16 cellular contexts compared by ENCODE assay signal in genomic region chr15:60381148-60381788, GRCh38. TPM values are rescaled to one million over a fixed set of nuclear protein-coding genes. Genes with fewer than 3 reads are reported as not detected.
DNase-seq lines count a peak whose midpoint lies in the region; TF ChIP-seq lines count a peak whose summit lies in the region.
"Had no signal": no experiment of that assay in that cellular context is flagged by ENCODE, and none has a peak within 500 bp of the region (broad histone marks: within the 10 kb centered on the region; RNA-seq: fewer than 3 reads in every experiment).

No MANE protein-coding gene starts in this region.

- H3K27ac ChIP-seq in RWPE1 (peak overlapping the region; percentile 43; the same call in 1 of the 2 replicates), trophoblast cell (ENCODE audit: low read depth, low read length) (peak overlapping the region; percentile 6)
- H3K27ac ChIP-seq: BLaER1 treated with 17β-estradiol and CSF1 and Interleukin-3, amounts not matched to agents 10 nM and 100 nM had no signal

- no peak overlapping the region for H3K4ac ChIP-seq in trophoblast cell (ENCODE audit: low read depth, low read length)

- H2AK5ac ChIP-seq in trophoblast cell (ENCODE audit: low read length) = no peak overlapping the region

- H3K36me3 ChIP-seq in trophoblast cell (ENCODE audit: control insufficient read depth in 1 of 2, insufficient read depth in 2 of 2, low read length in 2 of 2) = peaks cover 27 to 48% of the 10 kb centered on the region in 2 experiments

- intact Hi-C loops in Calu3 (cut with micrococcal nuclease; ENCODE audit: unreplicated experiment) = no loop called here

- H4K8ac ChIP-seq in trophoblast cell (ENCODE audit: low read depth, low read length) = no peak overlapping the region

- H3K4me3 Mint-ChIP-seq in Calu3 (ENCODE audit: low read depth, unreplicated experiment) = peak overlapping the region; percentile 59
- H3K4me3 Mint-ChIP-seq in T-helper 2 cell treated with Interferon-gamma antibody and Interleukin-4, amounts not matched to agents 5 μg/mL and 100 μg/mL, for 36 hours = no peak overlapping the region
- H3K4me3 Mint-ChIP-seq: activated naive CD4-positive, alpha-beta T cell treated with anti-CD3 and anti-CD28 coated beads for 36 hours had no signal

- no peak overlapping the region for H2BK5ac ChIP-seq in trophoblast cell (ENCODE audit: low read depth, low read length, poor library complexity)

- no peak overlapping the region for H2BK120ac ChIP-seq in trophoblast cell (ENCODE audit: insufficient read depth, low read length, poor library complexity)

- TF ChIP-seq CTCF in Calu3 (IDR thresholded peaks at IDR 0.05; ENCODE audit: unreplicated experiment) (no peak), RWPE1 (conservative IDR thresholded peaks at IDR 0.05; ENCODE audit: low read depth) (no peak)

- H3K27me3 Mint-ChIP-seq in Calu3 (ENCODE audit: unreplicated experiment) = no peaks in the 10 kb centered on the region
- no peaks in the 10 kb centered on the region for H3K27me3 Mint-ChIP-seq in T-helper 2 cell treated with Interferon-gamma antibody and Interleukin-4, amounts not matched to agents 5 μg/mL and 100 μg/mL, for 36 hours (ENCODE audit: low read depth)

- no peak overlapping the region for H2BK12ac ChIP-seq in trophoblast cell (ENCODE audit: low read length)

- H3K23ac ChIP-seq in trophoblast cell (ENCODE audit: low read length) = no peak overlapping the region

- POLR2A ChIA-PET in RWPE1 (lab: Yijun Ruan, JAX; ENCODE audit: low non-redundant PET) = no interaction called here

- CTCF ChIA-PET in Calu3 (lab: Charles Lee) = no interaction called here
- CTCF ChIA-PET in RWPE1 (lab: Yijun Ruan, JAX) = no interaction called here

- no peak overlapping the region for H3K14ac ChIP-seq in trophoblast cell (ENCODE audit: low read length)

- no peak overlapping the region for H4K91ac ChIP-seq in trophoblast cell (ENCODE audit: low read depth, low read length)

- H3K36me3 Mint-ChIP-seq in Calu3 (ENCODE audit: insufficient read depth, unreplicated experiment) = peaks cover 99% of the 10 kb centered on the region
- peaks cover 56% of the 10 kb centered on the region for H3K36me3 Mint-ChIP-seq in T-helper 2 cell treated with Interferon-gamma antibody and Interleukin-4, amounts not matched to agents 5 μg/mL and 100 μg/mL, for 36 hours (ENCODE audit: low read depth)

- peaks cover 12 to 20% of the 10 kb centered on the region in 2 experiments for H3K4me1 ChIP-seq in trophoblast cell (ENCODE audit: control insufficient read depth in 1 of 2, insufficient read depth in 2 of 2, low read length in 2 of 2)

- peak overlapping the region; percentile 75 for H3K27ac Mint-ChIP-seq in Calu3 (ENCODE audit: unreplicated experiment)
- no peak overlapping the region for H3K27ac Mint-ChIP-seq in T-helper 2 cell treated with Interferon-gamma antibody and Interleukin-4, amounts not matched to agents 5 μg/mL and 100 μg/mL, for 36 hours
- H3K27ac Mint-ChIP-seq: activated naive CD4-positive, alpha-beta T cell treated with anti-CD3 and anti-CD28 coated beads for 36 hours had no signal

- H3K9me3 Mint-ChIP-seq in Calu3 (ENCODE audit: low read depth, unreplicated experiment) = no peaks in the 10 kb centered on the region
- H3K9me3 Mint-ChIP-seq in T-helper 2 cell treated with Interferon-gamma antibody and Interleukin-4, amounts not matched to agents 5 μg/mL and 100 μg/mL, for 36 hours = no peaks in the 10 kb centered on the region
- H3K9me3 Mint-ChIP-seq: activated naive CD4-positive, alpha-beta T cell treated with anti-CD3 and anti-CD28 coated beads for 36 hours had no signal

- H3K4me1 Mint-ChIP-seq in Calu3 (ENCODE audit: low read depth, unreplicated experiment) = peaks cover 79% of the 10 kb centered on the region
- peaks cover 6% of the 10 kb centered on the region for H3K4me1 Mint-ChIP-seq in T-helper 2 cell treated with Interferon-gamma antibody and Interleukin-4, amounts not matched to agents 5 μg/mL and 100 μg/mL, for 36 hours (ENCODE audit: low read depth)

- no peak overlapping the region for H3K9ac ChIP-seq in trophoblast cell (ENCODE audit: low read length)

- peaks cover 5% of the 10 kb centered on the region for H3K79me1 ChIP-seq in trophoblast cell (ENCODE audit: low read length)

- H3K18ac ChIP-seq in trophoblast cell (ENCODE audit: low read length) = no peak overlapping the region

- no peaks in the 10 kb centered on the region for H3K9me3 ChIP-seq in trophoblast cell (ENCODE audit: insufficient read depth, low read depth, low read length)
- H3K9me3 ChIP-seq: BLaER1 treated with 17β-estradiol and CSF1 and Interleukin-3, amounts not matched to agents 10 nM and 100 nM; Peyer's patch had no signal

- no peak overlapping the region for H3K4me3 ChIP-seq in trophoblast cell (ENCODE audit: low read depth, low read length)
- H3K4me3 ChIP-seq: BLaER1 treated with 17β-estradiol and CSF1 and Interleukin-3, amounts not matched to agents 10 nM and 100 nM; Peyer's patch had no signal

- H2AFZ ChIP-seq in trophoblast cell (ENCODE audit: insufficient read depth, low read length, poor library complexity) = no peak overlapping the region

- no peak overlapping the region for H4K12ac ChIP-seq in trophoblast cell (ENCODE audit: low read depth, low read length)

- no TSS peak for BruUV-seq in Calu3 (replicated peaks; lab: Mats Ljungman, UMichigan)

- DNase-seq in Calu3 (no peak), RWPE1 (ENCODE audit: low spot score) (no peak), fibroblast of gingiva (ENCODE audit: low read depth) (peak; percentile 25), trophoblast cell (no peak), NCI-H748 treated with DMSO at 0.1 percent for 48 hours (lab: John Stamatoyannopoulos, UW) (no peak), amniotic stem cell (lab: John Stamatoyannopoulos, UW) (no peak), DMS 273 (lab: John Stamatoyannopoulos, UW; ENCODE audit: unreplicated experiment) (no peak)
- DNase-seq in T-helper 2 cell treated with Interferon-gamma antibody and Interleukin-4, amounts not matched to agents 5 μg/mL and 100 μg/mL, for 36 hours (ENCODE audit: low spot score) = no peak
- DNase-seq: activated CD8-positive, alpha-beta memory T cell treated with anti-CD3 and anti-CD28 coated beads for 24 hours; activated naive CD4-positive, alpha-beta T cell treated with anti-CD3 and anti-CD28 coated beads for 36 hours; Kasumi-1; midbrain; Peyer's patch; stimulated activated CD4-positive, alpha-beta T cell treated with anti-CD3 and anti-CD28 coated beads, Interleukin-4, amount 100 ng/mL, for 4 hours; stimulated activated naive CD4-positive, alpha-beta T cell had no signal

- no CpG with 5 or more reads among the region's 8 CpGs for WGBS in trophoblast cell (ENCODE audit: extremely low coverage, insufficient coverage, insufficient read length)

- no peaks in the 10 kb centered on the region for H3K27me3 ChIP-seq in trophoblast cell (ENCODE audit: insufficient read depth, low read length)
- H3K27me3 ChIP-seq: BLaER1 treated with 17β-estradiol and CSF1 and Interleukin-3, amounts not matched to agents 10 nM and 100 nM; Peyer's patch had no signal

- H3K4me2 ChIP-seq in trophoblast cell (ENCODE audit: low read length) = no peak overlapping the region
- H3K4me2 ChIP-seq: BLaER1 treated with 17β-estradiol and CSF1 and Interleukin-3, amounts not matched to agents 10 nM and 100 nM had no signal

- peaks cover 3% of the 10 kb centered on the region for H3K79me2 ChIP-seq in trophoblast cell (ENCODE audit: control insufficient read depth, insufficient read depth, low read length, poor library complexity)

RNA-seq across cellular contexts. Expression of gene ANXA2, which starts 16.5 kb away (rescaled TPM):
- 3,100 and 3,305 TPM in 2 replicates for total RNA-seq in Calu3 (2022)
- 2,156 and 2,172 TPM in 2 replicates for polyA plus RNA-seq in trophoblast cell (2013)
